ENCODE assay signal across 23 cellular contexts in the genomic region with DNA sequence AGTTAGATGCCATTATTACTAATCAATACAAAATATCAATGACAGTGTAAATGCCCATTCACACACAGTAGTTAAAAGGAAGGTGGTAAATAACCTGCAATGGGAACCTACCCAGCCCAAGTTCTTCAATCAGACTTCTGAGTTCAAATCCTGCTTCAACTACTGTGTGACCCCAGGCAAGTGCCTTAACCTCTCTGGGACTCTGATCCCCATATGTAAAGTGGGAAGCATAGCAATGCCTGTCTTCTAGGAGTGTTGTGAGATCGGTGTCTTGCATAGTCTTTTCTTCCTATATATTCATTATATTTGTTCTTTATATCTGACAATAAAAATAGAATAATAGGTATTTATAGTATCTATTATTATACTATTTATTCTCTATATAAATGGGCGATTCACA. TPM values are rescaled to one million over a fixed set of nuclear protein-coding genes. Genes with fewer than 3 reads are reported as not detected.
A peak's percentile ranks its signal among the peaks of the same experiment; 100 is the strongest.
DNase-seq lines count a peak whose midpoint lies in the region; ATAC-seq, FAIRE-seq and TF ChIP-seq lines count a peak whose summit lies in the region.
"Had no signal": no experiment of that assay in that cellular context is flagged by ENCODE, and none has a peak within 500 bp of the region (broad histone marks: within the 10 kb centered on the region; RNA-seq: fewer than 3 reads in every experiment).

No MANE protein-coding gene starts in this region.

- H3K4me2 ChIP-seq in A549 (no peak overlapping the region), osteoblast (ENCODE audit: insufficient read depth, low read length) (no peak overlapping the region)

- no peak overlapping the region for H3K4me3 ChIP-seq in A549
- H3K4me3 ChIP-seq in HEK293 (ENCODE audit: low read depth, low read length), result no peak overlapping the region
- H3K4me3 ChIP-seq in osteoblast (ENCODE audit: insufficient read depth, low read length), result no peak overlapping the region
- H3K4me3 ChIP-seq in SJCRH30, result no peak overlapping the region
- H3K4me3 ChIP-seq: BLaER1 treated with 17β-estradiol and CSF1 and Interleukin-3, amounts not matched to agents 10 nM and 100 nM had no signal

- TF ChIP-seq POLR2A in A549 (IDR thresholded peaks at IDR 0.05; ENCODE audit: low read length), result no peak

- no peak for TF ChIP-seq CTCF in A549 (IDR thresholded peaks at IDR 0.05)
- TF ChIP-seq CTCF in HEK293 (tag by site-specific recombination; IDR thresholded peaks at IDR 0.05), result no peak
- no peak for TF ChIP-seq CTCF in osteoblast (IDR thresholded peaks at IDR 0.05; ENCODE audit: extremely low read depth, low read depth, low read length)

- no peak for ATAC-seq in A549
- ATAC-seq in HG03135 (IDR thresholded peaks at IDR 0.05; ENCODE audit: unreplicated experiment), result no peak
- ATAC-seq: CD8-positive, alpha-beta T cell had no signal

- no peak for DNase-seq in A549 (ENCODE audit: low read depth in 1 of 2, low spot score in 1 of 2)
- DNase-seq in osteoblast (ENCODE audit: insufficient read length, low spot score, missing footprints), result peak; percentile 56
- DNase-seq in activated CD4-positive, CD25-positive, alpha-beta regulatory T cell treated with anti-CD3 and anti-CD28 coated beads, Interleukin-2, amount 50 U/mL, for 72 hours, result no peak
- DNase-seq in SJCRH30, result no peak
- no peak for DNase-seq in hepatic stellate cell (ENCODE audit: low spot score)
- DNase-seq: 8988T; AML-193; Caco-2; Calu3; CD4-positive, alpha-beta T cell; CD8-positive, alpha-beta T cell; DMS79 treated with DMSO at 0.1 percent for 48 hours; GF-D8 had no signal

- TF ChIP-seq EP300 in A549 (IDR thresholded peaks at IDR 0.05), result no peak

- H2AFZ ChIP-seq in osteoblast (ENCODE audit: low read length), result no peak overlapping the region

- H4K20me1 ChIP-seq in osteoblast (ENCODE audit: insufficient read depth, low read length), result peaks cover 15% of the 10 kb centered on the region

- peaks cover 1% of the 10 kb centered on the region; the same call in 1 of the 3 replicates for H3K4me1 ChIP-seq in A549
- no peaks in the 10 kb centered on the region for H3K4me1 ChIP-seq in HEK293 (ENCODE audit: control insufficient read depth, insufficient read depth, low read length)
- H3K4me1 ChIP-seq in osteoblast (ENCODE audit: insufficient read depth, low read length), result peaks cover under 1% of the 10 kb centered on the region
- no peaks in the 10 kb centered on the region for H3K4me1 ChIP-seq in SJCRH30
- H3K4me1 ChIP-seq: Caco-2 had no signal

- H3K27ac ChIP-seq in A549 (no peak overlapping the region), HEK293 (ENCODE audit: extremely low read depth, low read depth, low read length) (no peak overlapping the region), osteoblast (ENCODE audit: low read depth, low read length) (no peak overlapping the region), SJCRH30 (no peak overlapping the region)
- H3K27ac ChIP-seq: BLaER1 treated with 17β-estradiol and CSF1 and Interleukin-3, amounts not matched to agents 10 nM and 100 nM; C4-2B had no signal

- POLR2A ChIA-PET in A549 (lab: Yijun Ruan, JAX) (no interaction called here), HEK293 (lab: Yijun Ruan, JAX) (interaction anchor here (0.5 to 1.0 kb wide), 2 partner anchors 10 to 426 kb away, joined by 3 to 7 read pairs; no protein-coding TSS in a partner anchor)

- no peak for FAIRE-seq in A549 (lab: Jason Lieb, UNC)
- FAIRE-seq: A204.1, D721Med, G401.6, GM12891, GM19239 had no signal

- H3K79me2 ChIP-seq in osteoblast (ENCODE audit: insufficient read depth, low read length), result peaks cover 34% of the 10 kb centered on the region

- WGBS in A549 (ENCODE audit: missing lambda C conversion rate), result 87% methylated on average over 2 of the region's 2 CpGs

- CTCF ChIA-PET in A549 (lab: Yijun Ruan, JAX), result interaction anchor here (0.6 kb wide), 1 partner anchor 548 kb away, joined by 3 read pairs; no protein-coding TSS in a partner anchor
- CTCF ChIA-PET in HEK293 (lab: Yijun Ruan, JAX), result interaction anchor here (0.7 to 1.2 kb wide), 2 partner anchors 12 to 181 kb away, joined by 3 to 6 read pairs; no protein-coding TSS in a partner anchor

- no peak for TF ChIP-seq RAD21 in A549 (conservative IDR thresholded peaks at IDR 0.05 in 1 of 2, IDR thresholded peaks at IDR 0.05 in 1 of 2)

- H3K9me3 ChIP-seq in A549 (no peaks in the 10 kb centered on the region), HEK293 (ENCODE audit: control insufficient read depth, insufficient read depth, low read depth, low read length) (no peaks in the 10 kb centered on the region), osteoblast (ENCODE audit: low read depth, low read length) (no peaks in the 10 kb centered on the region), SJCRH30 (replicated peaks) (no peaks in the 10 kb centered on the region)
- H3K9me3 ChIP-seq: Caco-2 had no signal

- no peaks in the 10 kb centered on the region for H3K27me3 ChIP-seq in osteoblast (ENCODE audit: insufficient read depth, low read length)
- no peaks in the 10 kb centered on the region for H3K27me3 ChIP-seq in SJCRH30
- H3K27me3 ChIP-seq: BLaER1 treated with 17β-estradiol and CSF1 and Interleukin-3, amounts not matched to agents 10 nM and 100 nM had no signal

- H3K36me3 ChIP-seq in HEK293 (ENCODE audit: control insufficient read depth in 2 of 2, insufficient read depth in 1 of 2, low read length in 2 of 2), result peaks cover 3 to 22% of the 10 kb centered on the region in 2 experiments; a peak in 2 of 3 replicates
- peaks cover 12% of the 10 kb centered on the region for H3K36me3 ChIP-seq in osteoblast (ENCODE audit: insufficient read depth, low read length)
- no peaks in the 10 kb centered on the region for H3K36me3 ChIP-seq in SJCRH30

TF ChIP-seq in A549, 52 proteins besides CTCF, POLR2A, EP300 and RAD21:
- TF ChIP-seq ZFP36 (IDR thresholded peaks at IDR 0.05; ENCODE audit: borderline replicate concordance, partially characterized antibody) (peak; percentile 20), HDAC2 (IDR thresholded peaks at IDR 0.05) (no peak)
TF ChIP-seq in A549: peak in this region for 1.

TF ChIP-seq in HEK293, 187 proteins besides CTCF, POLR2A, EP300 and RAD21:
- TF ChIP-seq ZSCAN16 (tag by site-specific recombination; IDR thresholded peaks at IDR 0.05), result no peak
- no peak for TF ChIP-seq SP3 (tag by site-specific recombination; IDR thresholded peaks at IDR 0.05)
- TF ChIP-seq GLIS2 (tag by site-specific recombination; IDR thresholded peaks at IDR 0.05), result no peak
- TF ChIP-seq ZNF768 (tag by site-specific recombination; IDR thresholded peaks at IDR 0.05), result 0 out of 2 replicates have a peak, but pooled peaks have one; percentile 54
- TF ChIP-seq WT1 (tag by site-specific recombination; IDR thresholded peaks at IDR 0.05), result no peak

TF ChIP-seq in PFSK-1, 5 proteins besides CTCF, POLR2A, EP300 and RAD21 (continues in another document):
- TF ChIP-seq SIN3A (IDR thresholded peaks at IDR 0.05; ENCODE audit: borderline replicate concordance, insufficient read depth, low read length) (no peak), TAF1 (IDR thresholded peaks at IDR 0.05; ENCODE audit: borderline replicate concordance, insufficient read depth, low read length) (no peak), POLR2AphosphoS5 (IDR thresholded peaks at IDR 0.05; ENCODE audit: low read depth, low read length) (0 out of 2 replicates have a peak, but pooled peaks have one; percentile 27), FOXP2 (optimal IDR thresholded peaks at IDR 0.05; ENCODE audit: borderline replicate concordance, extremely low read depth, extremely low read length, insufficient read depth) (no peak)

RNA-seq across cellular contexts. Expression of a gene that starts 6.9 kb away (rescaled TPM):
- polyA plus RNA-seq in A549 (2011; rRNA removed) (23.9 and 24.7 TPM in 2 replicates), A549 (2017; fragmentation: RNase III; extraction: RNeasy Plus Mini Kit Qiagen cat#74134 plus additional on column Dnase treatment) (73.6 to 85.7 TPM (median 81.2 TPM) in 3 replicates)
- polyA plus RNA-seq in A549 (2012; cell fraction: cytosol; rRNA removed), result 128 and 159 TPM in 2 replicates
- polyA plus RNA-seq in A549 (2012; cell fraction: nucleus; rRNA removed), result 95.9 and 129 TPM in 2 replicates
- polyA minus RNA-seq in A549 (2011; rRNA and poly(A)+ RNA removed), result 5.7 and 9.2 TPM in 2 replicates
- 385 TPM for polyA plus RNA-seq in PFSK-1 (2012; ENCODE audit: insufficient read length, low read depth)
- 27.7 and 27.9 TPM in 2 replicates for total RNA-seq in osteoblast
- total RNA-seq in SJCRH30 (2014; rRNA removed; shearing (Covaris generic)), result 35.7 and 49.3 TPM in 2 replicates

RNA-seq across cellular contexts. Expression of a gene that starts 36.3 kb away (rescaled TPM):
- polyA plus RNA-seq in A549 (2011; rRNA removed), result 53.5 and 54.6 TPM in 2 replicates
- polyA plus RNA-seq in A549 (2012; cell fraction: cytosol; rRNA removed), result 96.0 and 132 TPM in 2 replicates
- polyA plus RNA-seq in A549 (2012; cell fraction: nucleus; rRNA removed), result 167 and 168 TPM in 2 replicates
- polyA plus RNA-seq in A549 (2017; fragmentation: RNase III; extraction: RNeasy Plus Mini Kit Qiagen cat#74134 plus additional on column Dnase treatment), result 93.6 to 105 TPM (median 97.7 TPM) in 3 replicates
- polyA minus RNA-seq in A549 (2011; rRNA and poly(A)+ RNA removed), result 53.1 and 60.5 TPM in 2 replicates
- 121 TPM for polyA plus RNA-seq in PFSK-1 (2012; ENCODE audit: insufficient read length, low read depth)
- 24.2 and 24.6 TPM in 2 replicates for total RNA-seq in osteoblast
- total RNA-seq in SJCRH30 (2014; rRNA removed; shearing (Covaris generic)), result 152 and 160 TPM in 2 replicates

RNA-seq across cellular contexts. Expression of a gene that starts 55.4 kb away (rescaled TPM):
- polyA plus RNA-seq in A549 (2011; rRNA removed), result 65.3 and 72.5 TPM in 2 replicates
- 120 and 125 TPM in 2 replicates for polyA plus RNA-seq in A549 (2012; cell fraction: cytosol; rRNA removed)
- polyA plus RNA-seq in A549 (2012; cell fraction: nucleus; rRNA removed), result 193 and 205 TPM in 2 replicates
- 38.6 to 42.4 TPM (median 39.9 TPM) in 3 replicates for polyA plus RNA-seq in A549 (2017; fragmentation: RNase III; extraction: RNeasy Plus Mini Kit Qiagen cat#74134 plus additional on column Dnase treatment)
- polyA minus RNA-seq in A549 (2011; rRNA and poly(A)+ RNA removed), result 42.7 and 50.1 TPM in 2 replicates
- polyA plus RNA-seq in PFSK-1 (2012; ENCODE audit: insufficient read length, low read depth), result 27.5 TPM
- total RNA-seq in osteoblast, result 41.8 and 46.3 TPM in 2 replicates
- 2.6 and 2.8 TPM in 2 replicates for total RNA-seq in SJCRH30 (2014; rRNA removed; shearing (Covaris generic))

Comparison
In these comparisons a context has a peak if more than half of its experiments do, and no peak if none do; other contexts are left out.
1. RNA of a gene that starts 55.4 kb away (total RNA-seq): 41.8 to 46.3 TPM in osteoblast; 2.6 to 2.8 TPM in SJCRH30; every median in the first group is over 10 times any median in the second.